8 cellular contexts compared by ENCODE assay signal in genomic region chr2:181678033-181678586, GRCh38. TPM values are rescaled to one million over a fixed set of nuclear protein-coding genes. Genes with fewer than 3 reads are reported as not detected.
A peak's percentile ranks its signal among the peaks of the same experiment; 100 is the strongest.
DNase-seq lines count a peak whose midpoint lies in the region; ATAC-seq, FAIRE-seq and TF ChIP-seq lines count a peak whose summit lies in the region.

No MANE protein-coding gene starts in this region.

- TF ChIP-seq CTCF in A549 (IDR thresholded peaks at IDR 0.05) (no peak), GM23338 (conservative IDR thresholded peaks at IDR 0.05; ENCODE audit: low read depth in 2 of 2) (no peak), brain microvascular endothelial cell (IDR thresholded peaks at IDR 0.05; ENCODE audit: low read depth, low read length, missing control alignments) (no peak), MM.1S (IDR thresholded peaks at IDR 0.05; ENCODE audit: low read length) (no peak)

- no peak for TF ChIP-seq RAD21 in A549 (conservative IDR thresholded peaks at IDR 0.05 in 1 of 2, IDR thresholded peaks at IDR 0.05 in 1 of 2)

- H3F3A ChIP-seq in GM23338 (replicated peaks; ENCODE audit: low read depth) (peaks cover 8% of the 10 kb centered on the region; the same call in 1 of the 2 replicates), MM.1S (ENCODE audit: insufficient read depth, low read length) (no peaks in the 10 kb centered on the region)

- H3K4me1 Mint-ChIP-seq in GM23338: peaks cover 44% of the 10 kb centered on the region
- peaks cover 33% of the 10 kb centered on the region for H3K4me1 Mint-ChIP-seq in T-helper 2 cell treated with Interferon-gamma antibody and Interleukin-4, amounts not matched to agents 5 μg/mL and 100 μg/mL, for 36 hours (ENCODE audit: low read depth)

- H3K27ac ChIP-seq in A549: no peak overlapping the region
- no peak overlapping the region for H3K27ac ChIP-seq in GM23338 (ENCODE audit: low read depth)
- H3K27ac ChIP-seq in brain microvascular endothelial cell: no peak overlapping the region
- H3K27ac ChIP-seq in MM.1S (ENCODE audit: low read length): no peak overlapping the region

- H3K36me3 ChIP-seq in GM23338 (ENCODE audit: insufficient read depth) (no peaks in the 10 kb centered on the region), brain microvascular endothelial cell (replicated peaks) (no peaks in the 10 kb centered on the region), MM.1S (replicated peaks; ENCODE audit: insufficient read depth, low read length) (no peaks in the 10 kb centered on the region)

- no peaks in the 10 kb centered on the region; the same call in 2 of the 3 replicates for H3K9me3 Mint-ChIP-seq in GM23338
- peaks cover 5% of the 10 kb centered on the region for H3K9me3 Mint-ChIP-seq in T-helper 2 cell treated with Interferon-gamma antibody and Interleukin-4, amounts not matched to agents 5 μg/mL and 100 μg/mL, for 36 hours

- in situ Hi-C loops in brain microvascular endothelial cell (cut with HindIII; ENCODE audit: low pct_ligation_motif_present, low sequenced_read_pairs): no loop called here

- H3K9ac ChIP-seq in MM.1S (ENCODE audit: low read length): no peak overlapping the region

- H3K79me2 ChIP-seq in GM23338 (replicated peaks; ENCODE audit: insufficient read depth): no peaks in the 10 kb centered on the region
- no peaks in the 10 kb centered on the region for H3K79me2 ChIP-seq in MM.1S (ENCODE audit: low read length)

- peak overlapping the region; percentile 61 for H3K4me3 Mint-ChIP-seq in GM23338
- peak overlapping the region; percentile 2 for H3K4me3 Mint-ChIP-seq in T-helper 2 cell treated with Interferon-gamma antibody and Interleukin-4, amounts not matched to agents 5 μg/mL and 100 μg/mL, for 36 hours

- no peak for TF ChIP-seq EP300 in A549 (IDR thresholded peaks at IDR 0.05)

- H3K4me1 ChIP-seq in A549 (peaks cover 13% of the 10 kb centered on the region), GM23338 (ENCODE audit: insufficient read depth) (peaks cover 40% of the 10 kb centered on the region), MM.1S (ENCODE audit: low read length) (0 out of 2 replicates have a peak, but pooled peaks cover 2% of the 10 kb centered on the region)

- peak overlapping the region; percentile 71 for H3K4me2 ChIP-seq in A549
- peak overlapping the region; percentile 64 for H3K4me2 ChIP-seq in GM23338
- H3K4me2 ChIP-seq in MM.1S (ENCODE audit: low read depth, low read length): no peak overlapping the region

- H3K27me3 Mint-ChIP-seq in GM23338 (ENCODE audit: insufficient read depth, low read depth, poor library complexity): peaks cover 69% of the 10 kb centered on the region
- H3K27me3 Mint-ChIP-seq in T-helper 2 cell treated with Interferon-gamma antibody and Interleukin-4, amounts not matched to agents 5 μg/mL and 100 μg/mL, for 36 hours (ENCODE audit: low read depth): peaks cover 84% of the 10 kb centered on the region

- H3K27ac Mint-ChIP-seq in GM23338: no peak overlapping the region
- peak overlapping the region; percentile 27 for H3K27ac Mint-ChIP-seq in T-helper 2 cell treated with Interferon-gamma antibody and Interleukin-4, amounts not matched to agents 5 μg/mL and 100 μg/mL, for 36 hours

- H3K4me3 ChIP-seq in A549: no peak overlapping the region; the same call in 2 of the 3 replicates
- H3K4me3 ChIP-seq in GM23338: peak overlapping the region; percentile 42
- no peak overlapping the region for H3K4me3 ChIP-seq in brain microvascular endothelial cell (ENCODE audit: low read depth, low read length)
- H3K4me3 ChIP-seq in MM.1S (ENCODE audit: low read length): no peak overlapping the region

- 49% methylated on average over 33 of the region's 35 CpGs for WGBS in A549 (ENCODE audit: missing lambda C conversion rate)

- no peaks in the 10 kb centered on the region; the same call in 2 of the 3 replicates for H3K36me3 Mint-ChIP-seq in GM23338 (ENCODE audit: low read depth)
- H3K36me3 Mint-ChIP-seq in T-helper 2 cell treated with Interferon-gamma antibody and Interleukin-4, amounts not matched to agents 5 μg/mL and 100 μg/mL, for 36 hours (ENCODE audit: low read depth): peaks cover 1% of the 10 kb centered on the region

- H2AFZ ChIP-seq in GM23338 (no peak overlapping the region), MM.1S (ENCODE audit: low read length) (no peak overlapping the region)

- POLR2A ChIA-PET in A549 (lab: Yijun Ruan, JAX): no interaction called here

- CTCF ChIA-PET in A549 (lab: Yijun Ruan, JAX): no interaction called here

- H3K9me3 ChIP-seq in A549 (no peaks in the 10 kb centered on the region), MM.1S (replicated peaks; ENCODE audit: insufficient read depth, low read length) (no peaks in the 10 kb centered on the region)

- DNase-seq in A549 (ENCODE audit: low read depth in 1 of 2, low spot score in 1 of 2) (peak in 1 of 2 experiments; percentile 69), GM23338 (ENCODE audit: low spot score) (peak; percentile 96), brain microvascular endothelial cell (peak; percentile 59), left lobe of liver (ENCODE audit: low spot score) (peak; percentile 50), NCI-H226 (no peak), MM.1S (no peak)
- DNase-seq in T-helper 2 cell treated with Interferon-gamma antibody and Interleukin-4, amounts not matched to agents 5 μg/mL and 100 μg/mL, for 36 hours (ENCODE audit: low spot score): peak; percentile 53
- peak in 2 of 3 donors; percentile 7 to 22 for DNase-seq in stimulated activated CD4-positive, alpha-beta T cell treated with anti-CD3 and anti-CD28 coated beads, TNF-alpha, amount 100 ng/mL, for 1 hour (ENCODE audit: low read depth in 3 of 3, low spot score in 1 of 3)

- H3K9me2 ChIP-seq in GM23338 (ENCODE audit: insufficient read depth) (no peaks in the 10 kb centered on the region), MM.1S (replicated peaks; ENCODE audit: insufficient read depth, low read length) (no peaks in the 10 kb centered on the region)

- FAIRE-seq in A549 (lab: Jason Lieb, UNC): no peak

- ATAC-seq in A549: peak; percentile 88
- peak; percentile 76 for ATAC-seq in GM23338
- peak; percentile 88 for ATAC-seq in left lobe of liver

- TF ChIP-seq POLR2A in A549 (IDR thresholded peaks at IDR 0.05; ENCODE audit: low read length): no peak

- peaks cover 32% of the 10 kb centered on the region for H4K20me1 ChIP-seq in GM23338 (replicated peaks; ENCODE audit: insufficient read depth)
- H4K20me1 ChIP-seq in MM.1S (ENCODE audit: insufficient read depth, low read length): no peaks in the 10 kb centered on the region

- H3K27me3 ChIP-seq in GM23338 (ENCODE audit: insufficient read depth): peaks cover 100% of the 10 kb centered on the region
- H3K27me3 ChIP-seq in brain microvascular endothelial cell (replicated peaks): peaks cover 64% of the 10 kb centered on the region
- H3K27me3 ChIP-seq in MM.1S (replicated peaks; ENCODE audit: insufficient read depth, low read length): peaks cover 12% of the 10 kb centered on the region

TF ChIP-seq in A549, 52 proteins besides CTCF, POLR2A, EP300 and RAD21 (continues in another document):
- TF ChIP-seq HOXB13 (CRISPR knock-in tag; IDR thresholded peaks at IDR 0.05; ENCODE audit: low read depth): 0 out of 2 replicates have a peak, but pooled peaks have one; percentile 17
- TF ChIP-seq EHMT2 (IDR thresholded peaks at IDR 0.05; ENCODE audit: low read depth): peak; percentile 84; the same call in 1 of the 2 replicates
- TF ChIP-seq ZSCAN20 (CRISPR knock-in tag; IDR thresholded peaks at IDR 0.05): no peak

TF ChIP-seq in GM23338, 12 proteins besides CTCF, POLR2A, EP300 and RAD21 (continues in another document):
- TF ChIP-seq CREB1 (CRISPR knock-in tag; IDR thresholded peaks at IDR 0.05; ENCODE audit: low read depth) (peak; percentile 37; the same call in 1 of the 2 replicates), EZH2phosphoT487 (IDR thresholded peaks at IDR 0.05; ENCODE audit: unreplicated experiment) (no peak), JUNB (IDR thresholded peaks at IDR 0.05; ENCODE audit: unreplicated experiment) (no peak), ZNF331 (CRISPR knock-in tag; IDR thresholded peaks at IDR 0.05; ENCODE audit: low read depth) (no peak), ZNF114 (CRISPR knock-in tag; IDR thresholded peaks at IDR 0.05) (no peak), POLR2AphosphoS5 (IDR thresholded peaks at IDR 0.05; ENCODE audit: low read depth) (no peak), STAT1 (IDR thresholded peaks at IDR 0.05; ENCODE audit: unreplicated experiment) (no peak), EZH2 (IDR thresholded peaks at IDR 0.05; ENCODE audit: low read depth, unreplicated experiment) (no peak)

RNA-seq across cellular contexts. Expression of gene NEUROD1, which starts 2.2 kb away (rescaled TPM):
- polyA plus RNA-seq in A549 (2011; rRNA removed): not detected in 2 replicates
- polyA plus RNA-seq in A549 (2012; cell fraction: cytosol; rRNA removed): not detected in 2 replicates
- not detected in 2 replicates for polyA plus RNA-seq in A549 (2012; cell fraction: nucleus; rRNA removed)
- not detected in 3 replicates for polyA plus RNA-seq in A549 (2017; fragmentation: RNase III; extraction: RNeasy Plus Mini Kit Qiagen cat#74134 plus additional on column Dnase treatment)
- not detected in 2 replicates for polyA minus RNA-seq in A549 (2011; rRNA and poly(A)+ RNA removed)
- total RNA-seq in GM23338 (2014; rRNA removed; shearing (Covaris generic)): not detected in 2 replicates
- polyA plus RNA-seq in GM23338 (2016; fragmentation: Nextera tagmentation; extraction: Ambion mirVana): 0.14 TPM in 1 of 2 replicates, not detected in the other
- not detected for total RNA-seq in left lobe of liver

RNA-seq across cellular contexts. Expression of gene CERKL, which starts 21.2 kb away (rescaled TPM):
- polyA plus RNA-seq in A549 (2011; rRNA removed): 0.53 and 0.85 TPM in 2 replicates
- polyA plus RNA-seq in A549 (2012; cell fraction: cytosol; rRNA removed): 0.09 and 0.16 TPM in 2 replicates
- polyA plus RNA-seq in A549 (2012; cell fraction: nucleus; rRNA removed): 0.07 and 0.10 TPM in 2 replicates
- 0.25 to 0.32 TPM (median 0.30 TPM) in 3 replicates for polyA plus RNA-seq in A549 (2017; fragmentation: RNase III; extraction: RNeasy Plus Mini Kit Qiagen cat#74134 plus additional on column Dnase treatment)
- polyA minus RNA-seq in A549 (2011; rRNA and poly(A)+ RNA removed): 0.34 and 0.54 TPM in 2 replicates
- 0.69 TPM in 1 of 2 replicates, not detected in the other for total RNA-seq in GM23338 (2014; rRNA removed; shearing (Covaris generic))
- 0.32 and 0.35 TPM in 2 replicates for polyA plus RNA-seq in GM23338 (2016; fragmentation: Nextera tagmentation; extraction: Ambion mirVana)
- total RNA-seq in left lobe of liver: not detected

Comparison
In these comparisons a context has a peak if more than half of its experiments do, and no peak if none do; other contexts are left out.
1. DNase-seq: peak in GM23338 (single experiment), T-helper 2 cell treated with Interferon-gamma antibody and Interleukin-4, amounts not matched to agents 5 μg/mL and 100 μg/mL, for 36 hours (single experiment), brain microvascular endothelial cell (single experiment), left lobe of liver (single experiment) and stimulated activated CD4-positive, alpha-beta T cell treated with anti-CD3 and anti-CD28 coated beads, TNF-alpha, amount 100 ng/mL, for 1 hour (2 of 3); none in NCI-H226 (single experiment) and MM.1S (single experiment).
2. Peak in every context shown above with its lines, with median percentiles within 50 percentile points of each other: ATAC-seq.